35 cellular contexts compared by ENCODE assay signal in genomic region chr10:75011221-75011620, GRCh38.
"Had no signal": no experiment of that assay in that cellular context is flagged by ENCODE, and none has a peak within 500 bp of the region (broad histone marks: within the 10 kb centered on the region; RNA-seq: fewer than 3 reads in every experiment).

No MANE protein-coding gene starts in this region.

- DNase-seq: activated CD4-positive, alpha-beta memory T cell treated with anti-CD3 and anti-CD28 coated beads, Interleukin-2, amount 10 ng/mL, durations not matched to agents 7 days and 5 days; activated CD4-positive, alpha-beta T cell treated with anti-CD3 and anti-CD28 coated beads for 1 hour; activated CD4-positive, alpha-beta T cell treated with anti-CD3 and anti-CD28 coated beads, Interleukin-2, amount 10 ng/mL, durations not matched to agents 7 days and 5 days; activated CD8-positive, alpha-beta memory T cell treated with anti-CD3 and anti-CD28 coated beads, Interleukin-2, amount 50 U/mL, for 48 hours; activated gamma-delta T cell treated with Interleukin-2 at 50 U/mL for 16 hours; activated naive CD4-positive, alpha-beta T cell treated with anti-CD3 and anti-CD28 coated beads, Interleukin-2, amount 50 U/mL, for 16 hours; activated T-cell treated with anti-CD3 and anti-CD28 coated beads, Interleukin-2, amount 50 U/mL, for 24 hours; amniotic stem cell; brain microvascular endothelial cell; cortex of kidney; effector memory CD8-positive, alpha-beta T cell; erythroblast; gastrocnemius medialis; glutamatergic neuron; left cardiac atrium; left ventricle myocardium superior; nephron progenitor cell; pancreas; retina; stimulated activated CD4-positive, alpha-beta T cell treated with anti-CD3 and anti-CD28 coated beads, Interleukin-12 subunit alpha, Interleukin-12 subunit beta, amount 100 ng/mL, for 4 hours; stimulated activated CD4-positive, alpha-beta T cell treated with anti-CD3 and anti-CD28 coated beads, Interleukin-4, amount 100 ng/mL, for 1 hour; stomach; T-helper 9 cell; thyroid gland; upper lobe of left lung had no signal

- H3K27ac ChIP-seq: brain microvascular endothelial cell, neutrophil, pancreas, prostate gland, skin epidermis, stomach, thyroid gland, vagina had no signal

- H3K27me3 Mint-ChIP-seq: activated CD4-positive, alpha-beta memory T cell treated with anti-CD3 and anti-CD28 coated beads, Interleukin-2, amount 10 ng/mL, durations not matched to agents 7 days and 5 days; activated CD4-positive, alpha-beta T cell treated with anti-CD3 and anti-CD28 coated beads, Interleukin-2, amount 10 ng/mL, durations not matched to agents 7 days and 5 days; activated T-cell treated with anti-CD3 and anti-CD28 coated beads, Interleukin-2, amount 50 U/mL, for 24 hours; activated T-helper 17 cell treated with anti-CD3 and anti-CD28 coated beads, Interleukin-2, amount 50 U/mL, for 72 hours; effector memory CD8-positive, alpha-beta T cell; naive B cell had no signal

- H3K36me3 ChIP-seq: brain microvascular endothelial cell, pancreas, prostate gland, thyroid gland, upper lobe of left lung, vagina had no signal

- H3K9me3 Mint-ChIP-seq: activated CD4-positive, alpha-beta memory T cell treated with anti-CD3 and anti-CD28 coated beads, Interleukin-2, amount 10 ng/mL, durations not matched to agents 7 days and 5 days; activated T-cell treated with anti-CD3 and anti-CD28 coated beads, Interleukin-2, amount 50 U/mL, for 24 hours; activated T-helper 17 cell treated with anti-CD3 and anti-CD28 coated beads, Interleukin-2, amount 50 U/mL, for 72 hours; effector memory CD8-positive, alpha-beta T cell; naive B cell; nephron progenitor cell; stimulated activated effector memory CD8-positive, alpha-beta T cell treated with anti-CD3 and anti-CD28 coated beads, Interleukin-12 subunit alpha, Interleukin-12 subunit beta, amount 100 ng/mL, for 72 hours had no signal

- H3K27ac Mint-ChIP-seq: activated CD4-positive, alpha-beta memory T cell treated with anti-CD3 and anti-CD28 coated beads, Interleukin-2, amount 10 ng/mL, durations not matched to agents 7 days and 5 days; activated CD4-positive, alpha-beta T cell treated with anti-CD3 and anti-CD28 coated beads, Interleukin-2, amount 10 ng/mL, durations not matched to agents 7 days and 5 days; nephron progenitor cell had no signal

- ATAC-seq: activated T-helper 17 cell treated with anti-CD3 and anti-CD28 coated beads, Interleukin-2, amount 50 U/mL, for 72 hours; effector memory CD8-positive, alpha-beta T cell; gastrocnemius medialis; left cardiac atrium; left ventricle myocardium superior; pancreas; sciatic nerve; stimulated activated effector memory CD8-positive, alpha-beta T cell treated with anti-CD3 and anti-CD28 coated beads, Interleukin-12 subunit alpha, Interleukin-12 subunit beta, amount 100 ng/mL, for 72 hours had no signal

- H3K9me3 ChIP-seq: gastrocnemius medialis, neutrophil, pancreas, prostate gland, stomach, thyroid gland, upper lobe of left lung, vagina had no signal

- H3K4me3 Mint-ChIP-seq: activated CD4-positive, alpha-beta memory T cell treated with anti-CD3 and anti-CD28 coated beads, Interleukin-2, amount 10 ng/mL, durations not matched to agents 7 days and 5 days; activated CD4-positive, alpha-beta T cell treated with anti-CD3 and anti-CD28 coated beads, Interleukin-2, amount 10 ng/mL, durations not matched to agents 7 days and 5 days; activated T-cell treated with anti-CD3 and anti-CD28 coated beads, Interleukin-2, amount 50 U/mL, for 24 hours; activated T-helper 17 cell treated with anti-CD3 and anti-CD28 coated beads, Interleukin-2, amount 50 U/mL, for 72 hours; effector memory CD8-positive, alpha-beta T cell; naive B cell; nephron progenitor cell; stimulated activated effector memory CD8-positive, alpha-beta T cell treated with anti-CD3 and anti-CD28 coated beads, Interleukin-12 subunit alpha, Interleukin-12 subunit beta, amount 100 ng/mL, for 72 hours had no signal

- H3K4me1 ChIP-seq: prostate gland had no signal

- H3K27me3 ChIP-seq: brain microvascular endothelial cell, gastrocnemius medialis, neutrophil, pancreas, stomach, thyroid gland, upper lobe of left lung, vagina had no signal

- FAIRE-seq: astrocyte, keratinocyte, pancreas had no signal

- H3K4me3 ChIP-seq: gastrocnemius medialis, pancreas, prostate gland, skin epidermis, stomach, thyroid gland, upper lobe of left lung, vagina had no signal
